19 cellular contexts compared by ENCODE assay signal in genomic region chr10:46525824-46526681, GRCh38. TPM values are rescaled to one million over a fixed set of nuclear protein-coding genes. Genes with fewer than 3 reads are reported as not detected.
A peak's percentile ranks its signal among the peaks of the same experiment; 100 is the strongest.
DNase-seq lines count a peak whose midpoint lies in the region; ATAC-seq, FAIRE-seq and TF ChIP-seq lines count a peak whose summit lies in the region.
"Had no signal": no experiment of that assay in that cellular context is flagged by ENCODE, and none has a peak within 500 bp of the region (broad histone marks: within the 10 kb centered on the region; RNA-seq: fewer than 3 reads in every experiment).

No MANE protein-coding gene starts in this region.

- H3K4me2 ChIP-seq in GM12878 (ENCODE audit: control insufficient read depth, insufficient read depth) (no peak overlapping the region), mesendoderm (ENCODE audit: low read length) (no peak overlapping the region)

- no peak overlapping the region for H3K4me3 Mint-ChIP-seq in progenitor cell of endocrine pancreas (ENCODE audit: low read depth)
- H3K4me3 Mint-ChIP-seq: activated naive CD4-positive, alpha-beta T cell treated with anti-CD3 and anti-CD28 coated beads, Interleukin-2, amount 50 U/mL, for 24 hours had no signal

- intact Hi-C loops in Right ventricle myocardium inferior (cut with DNase I) = no loop called here
- intact Hi-C loops in GM12878 (cut with micrococcal nuclease; ENCODE audit: unreplicated experiment) = loop anchor here (10.0 kb wide), 1 partner anchor 301 kb away; no protein-coding TSS in a partner anchor

- no peak for TF ChIP-seq RAD21 in GM12878 (IDR thresholded peaks at IDR 0.05; ENCODE audit: insufficient read depth, low read depth, low read length)

- TF ChIP-seq CTCF in right atrium auricular region (IDR thresholded peaks at IDR 0.05) = no peak
- no peak for TF ChIP-seq CTCF in GM12878 (IDR thresholded peaks at IDR 0.05 in 2 of 3, conservative IDR thresholded peaks at IDR 0.05 in 1 of 3; ENCODE audit: control insufficient read depth in 2 of 3, extremely low read depth in 1 of 3, insufficient read depth in 1 of 3, low read depth in 3 of 3, low read length in 3 of 3)
- TF ChIP-seq CTCF in progenitor cell of endocrine pancreas (IDR thresholded peaks at IDR 0.05; ENCODE audit: unreplicated experiment) = no peak

- WGBS in GM12878 (ENCODE audit: insufficient coverage, insufficient replicate concordance, low lambda C conversion rate, missing lambda C conversion rate) = 63% methylated on average over 4 of the region's 4 CpGs
- 100% methylated on average over 4 of the region's 4 CpGs for WGBS in mesendoderm (ENCODE audit: extremely low coverage, insufficient coverage, low lambda C conversion rate)

- H3K36me3 ChIP-seq in right atrium auricular region (no peaks in the 10 kb centered on the region), GM12878 (ENCODE audit: control insufficient read depth in 2 of 2, insufficient read depth in 2 of 2, low read length in 1 of 2) (no peaks in the 10 kb centered on the region), mesendoderm (ENCODE audit: control insufficient read depth, insufficient read depth, low read length) (no peaks in the 10 kb centered on the region)
- H3K36me3 ChIP-seq: colonic mucosa, right lobe of liver, uterus had no signal

- no peaks in the 10 kb centered on the region for H3K4me1 Mint-ChIP-seq in progenitor cell of endocrine pancreas (ENCODE audit: low read depth)
- H3K4me1 Mint-ChIP-seq: activated naive CD4-positive, alpha-beta T cell treated with anti-CD3 and anti-CD28 coated beads, Interleukin-2, amount 50 U/mL, for 24 hours had no signal

- no peak overlapping the region for H3K27ac ChIP-seq in right atrium auricular region
- H3K27ac ChIP-seq in GM12878 (ENCODE audit: control insufficient read depth, insufficient read depth) = no peak overlapping the region
- H3K27ac ChIP-seq in mesendoderm (ENCODE audit: low read depth, low read length) = no peak overlapping the region
- H3K27ac ChIP-seq: colonic mucosa, right lobe of liver, uterus had no signal

- no peak overlapping the region for H3K23ac ChIP-seq in mesendoderm (ENCODE audit: low read length)

- RAD21 ChIA-PET in GM12878 (lab: Charles Lee; ENCODE audit: unreplicated experiment) = no interaction called here

- no peak for TF ChIP-seq POLR2A in GM12878 (IDR thresholded peaks at IDR 0.05; ENCODE audit: low read depth, low read length)

- H3K36me3 Mint-ChIP-seq in progenitor cell of endocrine pancreas (ENCODE audit: insufficient read depth) = no peaks in the 10 kb centered on the region
- H3K36me3 Mint-ChIP-seq: activated naive CD4-positive, alpha-beta T cell treated with anti-CD3 and anti-CD28 coated beads, Interleukin-2, amount 50 U/mL, for 24 hours had no signal

- no peak overlapping the region for H2AFZ ChIP-seq in GM12878 (ENCODE audit: control insufficient read depth, low read depth, low read length)

- H3K18ac ChIP-seq in mesendoderm (ENCODE audit: low read length) = no peak overlapping the region

- no peak overlapping the region for H2BK120ac ChIP-seq in mesendoderm (ENCODE audit: low read depth, low read length)

- no peak overlapping the region for H2AK5ac ChIP-seq in mesendoderm (ENCODE audit: low read length)

- peaks cover 0 to 7% of the 10 kb centered on the region in 2 donors for H3K4me1 ChIP-seq in right atrium auricular region
- H3K4me1 ChIP-seq in GM12878 (ENCODE audit: control insufficient read depth, insufficient read depth, low read length) = no peaks in the 10 kb centered on the region
- H3K4me1 ChIP-seq in mesendoderm (ENCODE audit: control insufficient read depth, low read depth, low read length) = no peaks in the 10 kb centered on the region
- H3K4me1 ChIP-seq: right lobe of liver, uterus had no signal

- no peak overlapping the region for H3K4ac ChIP-seq in mesendoderm (ENCODE audit: low read depth, low read length)

- CTCF ChIA-PET in HEK293T (lab: Yijun Ruan, JAX) = no interaction called here
- CTCF ChIA-PET in GM12878 (lab: Yijun Ruan, JAX) = no interaction called here

- no TSS peak for BruUV-seq in GM12878 (replicated peaks; lab: Mats Ljungman, UMichigan)

- FAIRE-seq in GM12878 (lab: Jason Lieb, UNC) = peak; percentile 85
- FAIRE-seq in RCC 7860 (lab: Jason Lieb, UNC) = no peak
- FAIRE-seq: frontal cortex, GM18507, H54 had no signal

- POLR2A ChIA-PET in HEK293T (lab: Yijun Ruan, JAX) = no interaction called here
- POLR2A ChIA-PET in GM12878 (lab: Charles Lee) = no interaction called here

- H3K9me3 Mint-ChIP-seq in progenitor cell of endocrine pancreas (ENCODE audit: low read depth) = no peaks in the 10 kb centered on the region
- H3K9me3 Mint-ChIP-seq: activated naive CD4-positive, alpha-beta T cell treated with anti-CD3 and anti-CD28 coated beads, Interleukin-2, amount 50 U/mL, for 24 hours had no signal

- H4K8ac ChIP-seq in mesendoderm (ENCODE audit: low read depth, low read length) = no peak overlapping the region

- TF ChIP-seq EP300 in GM12878 (IDR thresholded peaks at IDR 0.05; ENCODE audit: borderline replicate concordance in 1 of 2, control insufficient read depth in 1 of 2, low read depth in 2 of 2, low read length in 2 of 2) = no peak

- H3K9me3 ChIP-seq in right atrium auricular region = no peaks in the 10 kb centered on the region
- no peaks in the 10 kb centered on the region for H3K9me3 ChIP-seq in GM12878 (replicated peaks; ENCODE audit: control insufficient read depth, insufficient read depth, low read length)
- H3K9me3 ChIP-seq: body of pancreas, colonic mucosa, right lobe of liver, uterus had no signal

- H3K79me1 ChIP-seq in mesendoderm (ENCODE audit: low read length) = no peaks in the 10 kb centered on the region

- peaks cover 2% of the 10 kb centered on the region for H3K27me3 Mint-ChIP-seq in progenitor cell of endocrine pancreas
- H3K27me3 Mint-ChIP-seq: activated naive CD4-positive, alpha-beta T cell treated with anti-CD3 and anti-CD28 coated beads, Interleukin-2, amount 50 U/mL, for 24 hours had no signal

- no peak overlapping the region for H3K27ac Mint-ChIP-seq in progenitor cell of endocrine pancreas
- H3K27ac Mint-ChIP-seq: activated naive CD4-positive, alpha-beta T cell treated with anti-CD3 and anti-CD28 coated beads, Interleukin-2, amount 50 U/mL, for 24 hours had no signal

- H3K4me3 ChIP-seq in right atrium auricular region = no peak overlapping the region
- no peak overlapping the region for H3K4me3 ChIP-seq in GM12878
- H3K4me3 ChIP-seq in mesendoderm (ENCODE audit: low read length) = no peak overlapping the region
- H3K4me3 ChIP-seq: body of pancreas, colonic mucosa, right lobe of liver, uterus had no signal

- DNase-seq in Right ventricle myocardium inferior (ENCODE audit: missing footprints) (peak; percentile 30), right atrium auricular region (ENCODE audit: low spot score) (no peak), HEK293T (ENCODE audit: extremely low spot score) (no peak), GM12878 (ENCODE audit: low read depth, low spot score) (no peak), mesendoderm (peak; percentile 49), RCC 7860 (ENCODE audit: low spot score) (no peak), progenitor cell of endocrine pancreas (ENCODE audit: low spot score, unreplicated experiment) (no peak), NCI-H524 treated with DMSO at 0.1 percent for 48 hours (lab: John Stamatoyannopoulos, UW) (no peak)
- DNase-seq: colonic mucosa, NCI-H187, nucleus accumbens had no signal

- H3K56ac ChIP-seq in mesendoderm (ENCODE audit: low read length) = no peak overlapping the region

- H3K79me2 ChIP-seq in GM12878 (ENCODE audit: control insufficient read depth, insufficient read depth, low read length) = no peaks in the 10 kb centered on the region
- H3K79me2 ChIP-seq in mesendoderm (ENCODE audit: control insufficient read depth, insufficient read depth, low read length) = no peaks in the 10 kb centered on the region

- H3K9ac ChIP-seq in GM12878 (ENCODE audit: control insufficient read depth, insufficient read depth, low read length) (no peak overlapping the region), mesendoderm (ENCODE audit: low read length) (no peak overlapping the region)

- H4K20me1 ChIP-seq in GM12878 (ENCODE audit: control insufficient read depth, insufficient read depth) = no peaks in the 10 kb centered on the region

- SMC1A ChIA-PET in GM12878 (lab: Charles Lee; ENCODE audit: uncharacterized antibody, unreplicated experiment) = no interaction called here

- no peak overlapping the region for H2BK15ac ChIP-seq in mesendoderm (replicated peaks; ENCODE audit: low read depth)

- no peak overlapping the region for H4K5ac ChIP-seq in mesendoderm (ENCODE audit: low read length)

- in situ Hi-C loops in GM12878 (cut with MboI) = no loop called here

- ATAC-seq in Right ventricle myocardium inferior = no peak
- no peak for ATAC-seq in GM12878

- H2BK5ac ChIP-seq in mesendoderm (ENCODE audit: low read length) = no peak overlapping the region

- H3K27me3 ChIP-seq in right atrium auricular region (no peaks in the 10 kb centered on the region), GM12878 (replicated peaks in 1 of 2; ENCODE audit: control insufficient read depth in 2 of 2, insufficient read depth in 2 of 2, low read length in 1 of 2) (no peaks in the 10 kb centered on the region), mesendoderm (ENCODE audit: insufficient read depth, low read length, poor library complexity) (no peaks in the 10 kb centered on the region)
- H3K27me3 ChIP-seq: body of pancreas, colonic mucosa, right lobe of liver, uterus had no signal

RNA-seq across cellular contexts. Expression of gene GPRIN2, which starts 30.4 kb away (rescaled TPM):
- total RNA-seq in Right ventricle myocardium inferior = not detected
- total RNA-seq in right atrium auricular region = under 1 TPM; 0.26 to 0.67 TPM
- total RNA-seq in GM12878 (2013; cell fraction: nucleolus; rRNA removed) = not detected in 2 replicates
- not detected in 2 replicates for total RNA-seq in GM12878 (2014; rRNA removed)
- total RNA-seq in GM12878 (2014; rRNA removed; fragmentation: Illumina TruSeq; extraction: Trizol) = not detected in 2 replicates
- total RNA-seq in GM12878 (2021) = 0.13 TPM in 1 of 2 replicates, not detected in the other
- not detected for polyA plus RNA-seq in GM12878 (2011; ENCODE audit: low read depth)
- polyA plus RNA-seq in GM12878 (2011; rRNA removed) = not detected in 2 replicates
- polyA plus RNA-seq in GM12878 (2011; cell fraction: cytosol; rRNA removed) = not detected in 2 replicates
- not detected in 2 replicates for polyA plus RNA-seq in GM12878 (2011; cell fraction: nucleus; rRNA removed)
- polyA plus RNA-seq in GM12878 (2012) = not detected in 2 replicates
- not detected in 2 replicates for polyA plus RNA-seq in GM12878 (2014; fragmentation: Illumina TruSeq; extraction: Trizol)
- polyA plus RNA-seq in GM12878 (2014; fragmentation: Nextera tagmentation; extraction: Ambion mirVana) = not detected
- polyA plus RNA-seq in GM12878 (2014; rRNA removed) = not detected in 2 replicates
- polyA plus RNA-seq in GM12878 (2016; fragmentation: Nextera tagmentation; extraction: Ambion mirVana) = not detected
- polyA minus RNA-seq in GM12878 (2011; rRNA and poly(A)+ RNA removed) = not detected in 2 replicates
- not detected in 2 replicates for polyA minus RNA-seq in GM12878 (2011; cell fraction: cytosol; rRNA and poly(A)+ RNA removed)
- not detected in 2 replicates for polyA minus RNA-seq in GM12878 (2011; cell fraction: nucleus; rRNA and poly(A)+ RNA removed)
- polyA plus RNA-seq in mesendoderm (2013, experiment 1 of 2) = 3.0 TPM
- 3.0 TPM for polyA plus RNA-seq in mesendoderm (2013, experiment 2 of 2)
- 14.0 and 19.8 TPM in 2 replicates for total RNA-seq in progenitor cell of endocrine pancreas
- total RNA-seq: T-helper 2 cell treated with Interferon-gamma antibody and Interleukin-4, amounts not matched to agents 100 ng/mL and 5 ng/mL, for 36 hours had no signal

RNA-seq across cellular contexts. Expression of gene SYT15, which starts 52.9 kb away (rescaled TPM):
- total RNA-seq in Right ventricle myocardium inferior (3.2 TPM), right atrium auricular region (1 to 10 TPM; 1.5 to 2.7 TPM), GM12878 (2014; rRNA removed) (0.05 and 0.17 TPM in 2 replicates), GM12878 (2014; rRNA removed; fragmentation: Illumina TruSeq; extraction: Trizol) (0.13 and 0.18 TPM in 2 replicates), GM12878 (2021) (0.51 and 0.56 TPM in 2 replicates), progenitor cell of endocrine pancreas (1.8 and 2.8 TPM in 2 replicates)
- total RNA-seq in GM12878 (2013; cell fraction: nucleolus; rRNA removed) = 1.2 and 1.4 TPM in 2 replicates
- polyA plus RNA-seq in GM12878 (2011; ENCODE audit: low read depth) = 0.05 TPM
- polyA plus RNA-seq in GM12878 (2011; rRNA removed) (0.67 and 0.98 TPM in 2 replicates), GM12878 (2014; fragmentation: Illumina TruSeq; extraction: Trizol) (0.06 and 0.14 TPM in 2 replicates), GM12878 (2014; fragmentation: Nextera tagmentation; extraction: Ambion mirVana) (under 1 TPM; 0.03 to 0.04 TPM), GM12878 (2014; rRNA removed) (0.09 and 0.20 TPM in 2 replicates), GM12878 (2016; fragmentation: Nextera tagmentation; extraction: Ambion mirVana) (under 1 TPM; 0.17 to 0.29 TPM)
- 0.32 and 0.36 TPM in 2 replicates for polyA plus RNA-seq in GM12878 (2011; cell fraction: cytosol; rRNA removed)
- polyA plus RNA-seq in GM12878 (2011; cell fraction: nucleus; rRNA removed) = 0.63 and 0.73 TPM in 2 replicates
- 0.09 and 0.15 TPM in 2 replicates for polyA plus RNA-seq in GM12878 (2012)
- polyA minus RNA-seq in GM12878 (2011; rRNA and poly(A)+ RNA removed) = 0.59 and 1.0 TPM in 2 replicates
- polyA minus RNA-seq in GM12878 (2011; cell fraction: cytosol; rRNA and poly(A)+ RNA removed) = not detected in 2 replicates
- polyA minus RNA-seq in GM12878 (2011; cell fraction: nucleus; rRNA and poly(A)+ RNA removed) = 0.48 and 2.5 TPM in 2 replicates
- 0.48 TPM for polyA plus RNA-seq in mesendoderm (2013, experiment 1 of 2)
- 0.88 TPM for polyA plus RNA-seq in mesendoderm (2013, experiment 2 of 2)

Comparison
In these comparisons a context has a peak if more than half of its experiments do, and no peak if none do; other contexts are left out.
1. DNase-seq: peak in Right ventricle myocardium inferior (single experiment) and mesendoderm (single experiment); none in right atrium auricular region (single experiment), HEK293T (single experiment), GM12878 (single experiment), RCC 7860 (single experiment), progenitor cell of endocrine pancreas (single experiment) and NCI-H524 treated with DMSO at 0.1 percent for 48 hours (single experiment).